Comparison of ENCODE assay signal across 9 cellular contexts in the genomic region with DNA sequence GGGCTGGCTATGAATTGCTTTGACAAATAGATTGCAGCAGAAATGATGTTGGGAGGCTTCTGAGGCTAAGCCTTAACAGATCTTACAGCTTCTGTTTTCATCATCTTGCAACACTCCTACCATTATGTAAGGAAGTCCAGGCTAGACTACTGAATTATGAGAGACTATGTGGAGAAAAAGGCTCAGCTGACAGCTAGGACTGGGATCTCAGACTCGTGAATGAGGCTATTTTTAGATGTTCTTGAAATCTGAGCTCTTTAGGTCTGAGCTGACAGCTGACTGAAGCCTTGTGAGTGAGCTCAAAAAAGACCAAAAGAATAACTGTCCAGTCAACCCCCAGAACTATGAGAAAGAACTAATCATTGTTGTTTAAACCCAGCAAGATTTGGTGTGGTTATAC.
DNase-seq lines count a peak whose midpoint lies in the region; ATAC-seq and TF ChIP-seq lines count a peak whose summit lies in the region.
"Had no signal": no experiment of that assay in that cellular context is flagged by ENCODE, and none has a peak within 500 bp of the region (broad histone marks: within the 10 kb centered on the region; RNA-seq: fewer than 3 reads in every experiment).

No MANE protein-coding gene starts in this region.

- H3K36me3 ChIP-seq in ACC112 (ENCODE audit: insufficient read depth, low read length) (no peaks in the 10 kb centered on the region), MM.1S (replicated peaks; ENCODE audit: insufficient read depth, low read length) (no peaks in the 10 kb centered on the region), left lung (no peaks in the 10 kb centered on the region), spleen (no peaks in the 10 kb centered on the region)

- no peaks in the 10 kb centered on the region for H3K9me2 ChIP-seq in MM.1S (replicated peaks; ENCODE audit: insufficient read depth, low read length)

- WGBS in lower leg skin, 2 donors: 0 to 9% methylated on average over 1 of the region's 1 CpG
- WGBS in spleen, 5 donors: 3 to 25% (median 5%) methylated on average over 1 of the region's 1 CpG

- H3K27me3 ChIP-seq in ACC112 (ENCODE audit: insufficient read depth, low read length) (no peaks in the 10 kb centered on the region), MM.1S (replicated peaks; ENCODE audit: insufficient read depth, low read length) (no peaks in the 10 kb centered on the region), left lung (no peaks in the 10 kb centered on the region), spleen (replicated peaks in 1 of 7) (no peaks in the 10 kb centered on the region)

- no peak overlapping the region for H3K9ac ChIP-seq in MM.1S (ENCODE audit: low read length)

- H3K9me3 Mint-ChIP-seq in activated naive CD4-positive, alpha-beta T cell treated with anti-CD3 and anti-CD28 coated beads for 36 hours: no peaks in the 10 kb centered on the region

- H3K4me3 Mint-ChIP-seq in activated naive CD4-positive, alpha-beta T cell treated with anti-CD3 and anti-CD28 coated beads for 36 hours: no peak overlapping the region

- no peaks in the 10 kb centered on the region for H4K20me1 ChIP-seq in MM.1S (ENCODE audit: insufficient read depth, low read length)

- H2AFZ ChIP-seq in ACC112 (ENCODE audit: low read length, unreplicated experiment) (peak overlapping the region; percentile 0), MM.1S (ENCODE audit: low read length) (no peak overlapping the region)

- intact Hi-C loops in left lung (cut with DNase I) (no loop called here), lower leg skin (cut with DNase I; ENCODE audit: low total_unique reads) (no loop called here), spleen (cut with DNase I; ENCODE audit: low total_unique reads) (no loop called here)
- intact Hi-C loops in activated naive CD4-positive, alpha-beta T cell treated with anti-CD3 and anti-CD28 coated beads for 36 hours (cut with micrococcal nuclease): no loop called here

- no peaks in the 10 kb centered on the region for H3K4me1 Mint-ChIP-seq in activated naive CD4-positive, alpha-beta T cell treated with anti-CD3 and anti-CD28 coated beads for 36 hours (ENCODE audit: low read depth)

- DNase-seq in MM.1S: peak; percentile 39
- peak; percentile 75 for DNase-seq in astrocyte of the hippocampus (ENCODE audit: low read depth, low spot score)
- DNase-seq in left lung: no peak
- no peak for DNase-seq in lower leg skin (ENCODE audit: low spot score in 2 of 2)
- DNase-seq in activated naive CD4-positive, alpha-beta T cell treated with anti-CD3 and anti-CD28 coated beads for 36 hours: no peak
- no peak for DNase-seq in spleen

- TF ChIP-seq CTCF in MM.1S (IDR thresholded peaks at IDR 0.05; ENCODE audit: low read length) (no peak), left lung (IDR thresholded peaks at IDR 0.05) (no peak), lower leg skin (IDR thresholded peaks at IDR 0.05) (no peak), spleen (IDR thresholded peaks at IDR 0.05 in 8 of 11, conservative IDR thresholded peaks at IDR 0.05 in 3 of 11) (no peak)

- H3K27ac Mint-ChIP-seq in activated naive CD4-positive, alpha-beta T cell treated with anti-CD3 and anti-CD28 coated beads for 36 hours: no peak overlapping the region

- H3K27me3 Mint-ChIP-seq in activated naive CD4-positive, alpha-beta T cell treated with anti-CD3 and anti-CD28 coated beads for 36 hours (ENCODE audit: low read depth): no peaks in the 10 kb centered on the region

- peaks cover 8% of the 10 kb centered on the region for H3K4me1 ChIP-seq in ACC112 (ENCODE audit: control insufficient read depth, insufficient read depth, low read length, unreplicated experiment)
- peaks cover 12% of the 10 kb centered on the region for H3K4me1 ChIP-seq in MM.1S (ENCODE audit: low read length)
- H3K4me1 ChIP-seq in left lung: no peaks in the 10 kb centered on the region
- H3K4me1 ChIP-seq in spleen: no peaks in the 10 kb centered on the region

- no peak overlapping the region for H3K4me3 ChIP-seq in ACC112 (ENCODE audit: low read depth, low read length)
- H3K4me3 ChIP-seq in MM.1S (ENCODE audit: low read length): no peak overlapping the region
- H3K4me3 ChIP-seq in left lung: no peak overlapping the region
- no peak overlapping the region for H3K4me3 ChIP-seq in lower leg skin (ENCODE audit: low read depth, poor library complexity, severe bottlenecking)
- H3K4me3 ChIP-seq in spleen: no peak overlapping the region

- H3K9me3 ChIP-seq in MM.1S (replicated peaks; ENCODE audit: insufficient read depth, low read length) (no peaks in the 10 kb centered on the region), left lung (no peaks in the 10 kb centered on the region), spleen (no peaks in the 10 kb centered on the region)

- H3F3A ChIP-seq in MM.1S (ENCODE audit: insufficient read depth, low read length): no peaks in the 10 kb centered on the region; the same call in 1 of the 2 replicates

- no peak for TF ChIP-seq POLR2A in lower leg skin (IDR thresholded peaks at IDR 0.05)
- no peak for TF ChIP-seq POLR2A in spleen (IDR thresholded peaks at IDR 0.05)

- peak overlapping the region; percentile 46 for H3K4me2 ChIP-seq in MM.1S (ENCODE audit: low read depth, low read length)

- H3K27ac ChIP-seq in ACC112 (ENCODE audit: low read depth, low read length) (no peak overlapping the region), MM.1S (ENCODE audit: low read length) (no peak overlapping the region), left lung (no peak overlapping the region), spleen (no peak overlapping the region)
- H3K27ac ChIP-seq: C4-2B had no signal

- CTCF ChIA-PET in activated naive CD4-positive, alpha-beta T cell treated with anti-CD3 and anti-CD28 coated beads for 36 hours (lab: Charles Lee): no interaction called here

- H3K79me2 ChIP-seq in ACC112 (ENCODE audit: control insufficient read depth, insufficient read depth, low read length, unreplicated experiment): no peaks in the 10 kb centered on the region
- no peaks in the 10 kb centered on the region for H3K79me2 ChIP-seq in MM.1S (ENCODE audit: low read length)

- no peaks in the 10 kb centered on the region for H3K36me3 Mint-ChIP-seq in activated naive CD4-positive, alpha-beta T cell treated with anti-CD3 and anti-CD28 coated beads for 36 hours (ENCODE audit: low read depth)

- ATAC-seq in left lung (peak; percentile 64), GM19463 (IDR thresholded peaks at IDR 0.05; ENCODE audit: unreplicated experiment) (no peak)

Comparison
In these comparisons a context has a peak if more than half of its experiments do, and no peak if none do; other contexts are left out.
1. DNase-seq: peak in MM.1S (single experiment) and astrocyte of the hippocampus (single experiment); none in left lung (0 of 2), lower leg skin (0 of 2), activated naive CD4-positive, alpha-beta T cell treated with anti-CD3 and anti-CD28 coated beads for 36 hours (single experiment) and spleen (single experiment).